Comparison of ENCODE assay signal across 23 cellular contexts in genomic region chr2:3596891-3597290, GRCh38. TPM values are rescaled to one million over a fixed set of nuclear protein-coding genes. Genes with fewer than 3 reads are reported as not detected.
A peak's percentile ranks its signal among the peaks of the same experiment; 100 is the strongest.
DNase-seq lines count a peak whose midpoint lies in the region; ATAC-seq and TF ChIP-seq lines count a peak whose summit lies in the region.
"Had no signal": no experiment of that assay in that cellular context is flagged by ENCODE, and none has a peak within 500 bp of the region (broad histone marks: within the 10 kb centered on the region; RNA-seq: fewer than 3 reads in every experiment).

No MANE protein-coding gene starts in this region.

- no peaks in the 10 kb centered on the region for H3K4me1 ChIP-seq in right cardiac atrium (ENCODE audit: control insufficient read depth, insufficient read depth, low read length)
- peaks cover 9 to 12% (median 10%) of the 10 kb centered on the region in 4 donors for H3K4me1 ChIP-seq in esophagus muscularis mucosa

- TF ChIP-seq POLR2A in esophagus muscularis mucosa (IDR thresholded peaks at IDR 0.05; ENCODE audit: low read depth): no peak

- no peak overlapping the region for H3K4me3 Mint-ChIP-seq in mesothelial cell of epicardium
- no peak overlapping the region for H3K4me3 Mint-ChIP-seq in stimulated activated naive B cell treated with anti-CD40 and anti-IgM and Interleukin-4, amounts not matched to agents 10 μg/mL and 1 μg/mL and 100 μg/mL, for 72 hours
- H3K4me3 Mint-ChIP-seq: CD14-positive monocyte, HFFc6, IgD-negative memory B cell had no signal

- ATAC-seq in right cardiac atrium (no peak), Right ventricle myocardium superior (ENCODE audit: poor library complexity) (no peak)
- no peak for ATAC-seq in stimulated activated naive B cell treated with anti-CD40 and anti-IgM and Interleukin-4, amounts not matched to agents 10 μg/mL and 1 μg/mL and 100 μg/mL, for 72 hours (replicated peaks)

- TF ChIP-seq CTCF in esophagus muscularis mucosa (IDR thresholded peaks at IDR 0.05) (no peak), mesothelial cell of epicardium (IDR thresholded peaks at IDR 0.05; ENCODE audit: unreplicated experiment) (no peak)

- H3K36me3 Mint-ChIP-seq in mesothelial cell of epicardium: peaks cover 10% of the 10 kb centered on the region
- H3K36me3 Mint-ChIP-seq in stimulated activated naive B cell treated with anti-CD40 and anti-IgM and Interleukin-4, amounts not matched to agents 10 μg/mL and 1 μg/mL and 100 μg/mL, for 72 hours: peaks cover 15 to 29% of the 10 kb centered on the region in 2 donors
- H3K36me3 Mint-ChIP-seq: CD14-positive monocyte had no signal

- H3K4me1 Mint-ChIP-seq in mesothelial cell of epicardium: peaks cover 15% of the 10 kb centered on the region
- peaks cover 20 to 27% of the 10 kb centered on the region in 2 donors for H3K4me1 Mint-ChIP-seq in stimulated activated naive B cell treated with anti-CD40 and anti-IgM and Interleukin-4, amounts not matched to agents 10 μg/mL and 1 μg/mL and 100 μg/mL, for 72 hours

- H3K4me3 ChIP-seq in right cardiac atrium (ENCODE audit: low read length) (no peak overlapping the region), esophagus muscularis mucosa (no peak overlapping the region)
- H3K4me3 ChIP-seq: MG63 had no signal

- H3K27me3 ChIP-seq in right cardiac atrium (ENCODE audit: control insufficient read depth, insufficient read depth) (no peaks in the 10 kb centered on the region), esophagus muscularis mucosa (no peaks in the 10 kb centered on the region)
- H3K27me3 ChIP-seq: MG63 had no signal

- H3K27ac ChIP-seq in right cardiac atrium (ENCODE audit: low read length) (peak overlapping the region; percentile 26), esophagus muscularis mucosa (replicated peaks in 1 of 4) (peak overlapping the region in 3 of 4 donors; percentile 31 to 42 (median 40))

- H3K9me3 ChIP-seq in right cardiac atrium (ENCODE audit: control insufficient read depth, low read length) (no peaks in the 10 kb centered on the region), esophagus muscularis mucosa (no peaks in the 10 kb centered on the region)
- H3K9me3 ChIP-seq: MG63 had no signal

- TF ChIP-seq EP300 in esophagus muscularis mucosa (IDR thresholded peaks at IDR 0.05): no peak

- H3K9me3 Mint-ChIP-seq in mesothelial cell of epicardium: no peaks in the 10 kb centered on the region
- H3K9me3 Mint-ChIP-seq in stimulated activated naive B cell treated with anti-CD40 and anti-IgM and Interleukin-4, amounts not matched to agents 10 μg/mL and 1 μg/mL and 100 μg/mL, for 72 hours: no peaks in the 10 kb centered on the region
- H3K9me3 Mint-ChIP-seq: HFFc6 had no signal

- peak overlapping the region; percentile 61 for H3K27ac Mint-ChIP-seq in mesothelial cell of epicardium
- peak overlapping the region; percentile 14 for H3K27ac Mint-ChIP-seq in stimulated activated naive B cell treated with anti-CD40 and anti-IgM and Interleukin-4, amounts not matched to agents 10 μg/mL and 1 μg/mL and 100 μg/mL, for 72 hours
- H3K27ac Mint-ChIP-seq: CD14-positive monocyte, HFFc6, IgD-negative memory B cell had no signal

- peaks cover 2% of the 10 kb centered on the region for H3K27me3 Mint-ChIP-seq in mesothelial cell of epicardium (ENCODE audit: low read depth)
- peaks cover 4 to 5% of the 10 kb centered on the region in 2 donors for H3K27me3 Mint-ChIP-seq in stimulated activated naive B cell treated with anti-CD40 and anti-IgM and Interleukin-4, amounts not matched to agents 10 μg/mL and 1 μg/mL and 100 μg/mL, for 72 hours

- intact Hi-C loops in right cardiac atrium (cut with DNase I): no loop called here
- intact Hi-C loops in Right ventricle myocardium superior (cut with DNase I): no loop called here
- intact Hi-C loops in esophagus muscularis mucosa (cut with DNase I): no loop called here

- DNase-seq in right cardiac atrium: no peak
- DNase-seq in Right ventricle myocardium superior: no peak
- DNase-seq in esophagus muscularis mucosa (ENCODE audit: extremely low spot score): no peak
- DNase-seq in mesothelial cell of epicardium (ENCODE audit: low spot score in 2 of 2, unreplicated experiment in 2 of 2): no peak
- no peak for DNase-seq in stimulated activated naive B cell treated with anti-CD40 and anti-IgM and Interleukin-4, amounts not matched to agents 10 μg/mL and 1 μg/mL and 100 μg/mL, for 72 hours
- DNase-seq in AML-193 (lab: John Stamatoyannopoulos, UW): no peak
- DNase-seq in kidney glomerular epithelial cell (lab: John Stamatoyannopoulos, UW): no peak
- DNase-seq: ACHN, DMS 273 treated with DMSO at 0.1 percent for 48 hours, DND-41, H7, HFFc6, Kasumi-1, MG63, NCI-H1048, NCI-H1436, NCI-H1930, NCI-H226, NCI-H524 treated with DMSO at 0.1 percent for 48 hours, SIG-M5 had no signal

- no peaks in the 10 kb centered on the region for H3K36me3 ChIP-seq in esophagus muscularis mucosa

- whole genome bisulfite sequencing in right cardiac atrium: 82% methylated on average over 13 of the region's 13 CpGs
- 78% methylated on average over 11 of the region's 13 CpGs for WGBS in esophagus muscularis mucosa

RNA-seq across cellular contexts. Expression of gene COLEC11, which starts 2.0 kb away (rescaled TPM):
- total RNA-seq in right cardiac atrium (10 to 100 TPM; 12.5 to 67.8 (median 36.3) TPM), Right ventricle myocardium superior (2.9 TPM), esophagus muscularis mucosa (10 to 100 TPM in 1 of 4 donors, 1 to 10 TPM in 3; 2.1 to 19.1 (median 6.6) TPM), mesothelial cell of epicardium (9.8 to 10.8 TPM (median 10.1 TPM) in 3 replicates)
- polyA plus RNA-seq in right cardiac atrium: 70.6 TPM
- total RNA-seq: H7, HFFc6, HT-29 had no signal
- polyA plus RNA-seq: CD14-positive monocyte, IgD-negative memory B cell had no signal

RNA-seq across cellular contexts. Expression of gene RPS7, which starts 21.8 kb away (rescaled TPM):
- total RNA-seq in right cardiac atrium (100 to 1,000 TPM; 741 to 785 (median 759) TPM), Right ventricle myocardium superior (570 TPM), esophagus muscularis mucosa (1,000 to 10,000 TPM in 3 of 4 donors, 100 to 1,000 TPM in 1; 950 to 4,390 (median 2,121) TPM), mesothelial cell of epicardium (1,528 to 1,604 TPM (median 1,590 TPM) in 3 replicates)
- polyA plus RNA-seq in right cardiac atrium: 1,436 TPM

RNA-seq across cellular contexts. Expression of gene RNASEH1, which starts 38.8 kb away (rescaled TPM):
- total RNA-seq in right cardiac atrium (10 to 100 TPM; 19.6 to 21.2 (median 20.0) TPM), Right ventricle myocardium superior (20.8 TPM), esophagus muscularis mucosa (10 to 100 TPM; 30.2 to 36.5 (median 34.5) TPM), mesothelial cell of epicardium (21.1 to 24.3 TPM (median 22.5 TPM) in 3 replicates)
- polyA plus RNA-seq in right cardiac atrium: 17.3 TPM
